Comparison of ENCODE assay signal across 20 cellular contexts in genomic region chr9:99038396-99038795, GRCh38.
"Had no signal": no experiment of that assay in that cellular context is flagged by ENCODE, and none has a peak within 500 bp of the region (broad histone marks: within the 10 kb centered on the region; RNA-seq: fewer than 3 reads in every experiment).

No MANE protein-coding gene starts in this region.

- H3K27me3 ChIP-seq: upper lobe of right lung had no signal

- H3K9me3 ChIP-seq: lower lobe of right lung, spleen, thoracic aorta, upper lobe of right lung had no signal

- H3K4me3 Mint-ChIP-seq: mesothelial cell of epicardium; naive B cell; stimulated activated naive CD8-positive, alpha-beta T cell treated with anti-CD3 and anti-CD28 coated beads, Interleukin-15, amount 100 ng/mL, for 72 hours had no signal

- DNase-seq: activated CD4-positive, alpha-beta T cell treated with anti-CD3 and anti-CD28 coated beads, Interleukin-2, amount 50 U/mL, for 48 hours; activated naive CD4-positive, alpha-beta T cell treated with anti-CD3 and anti-CD28 coated beads, Interleukin-2, amount 50 U/mL, for 16 hours; effector memory CD4-positive, alpha-beta T cell; foreskin melanocyte; head of caudate nucleus; left cardiac atrium; lower lobe of right lung; naive B cell; nucleus accumbens; right cardiac atrium; spleen; stimulated activated naive CD8-positive, alpha-beta T cell treated with anti-CD3 and anti-CD28 coated beads, Interleukin-15, amount 100 ng/mL, for 72 hours; T-helper 1 cell; upper lobe of right lung had no signal

- ATAC-seq: left cardiac atrium; lower lobe of right lung; right cardiac atrium; stimulated activated naive CD8-positive, alpha-beta T cell treated with anti-CD3 and anti-CD28 coated beads, Interleukin-15, amount 100 ng/mL, for 72 hours; upper lobe of right lung had no signal

- H3K27ac ChIP-seq: coronary artery, lower lobe of right lung, spleen, thoracic aorta, upper lobe of right lung, VCaP had no signal

- H3K4me3 ChIP-seq: coronary artery, lower lobe of right lung, spleen, thoracic aorta, upper lobe of right lung had no signal

- H3K9me3 Mint-ChIP-seq: activated T-helper 2 cell treated with anti-CD3 and anti-CD28 coated beads, Interferon-gamma antibody, Interleukin-2, Interleukin-4, amounts not matched to agents 10 μg/mL and 5 μg/mL and 100 μg/mL, durations not matched to agents 14 hours and 24 hours and 36 hours; mesothelial cell of epicardium; naive B cell; stimulated activated naive CD8-positive, alpha-beta T cell treated with anti-CD3 and anti-CD28 coated beads, Interleukin-15, amount 100 ng/mL, for 72 hours had no signal

- H3K36me3 ChIP-seq: lower lobe of right lung, spleen, upper lobe of right lung had no signal

- H3K27ac Mint-ChIP-seq: activated T-helper 2 cell treated with anti-CD3 and anti-CD28 coated beads, Interferon-gamma antibody, Interleukin-2, Interleukin-4, amounts not matched to agents 10 μg/mL and 5 μg/mL and 100 μg/mL, durations not matched to agents 14 hours and 24 hours and 36 hours; progenitor cell of endocrine pancreas; stimulated activated naive CD8-positive, alpha-beta T cell treated with anti-CD3 and anti-CD28 coated beads, Interleukin-15, amount 100 ng/mL, for 72 hours had no signal

- H3K36me3 Mint-ChIP-seq: mesothelial cell of epicardium, naive B cell had no signal
